Comparison of ENCODE assay signal across 2 cellular contexts in genomic region chr19:11379269-11379845, GRCh38.
TF ChIP-seq lines count a peak whose summit lies in the region.

No MANE protein-coding gene starts in this region.

TF ChIP-seq in Ishikawa, 13 proteins besides CTCF, POLR2A, EP300 and RAD21:
- TF ChIP-seq TEAD4 (IDR thresholded peaks at IDR 0.05), result peak; percentile 54
- 0 out of 2 replicates have a peak, but pooled peaks have one; percentile 29 for TF ChIP-seq MAX (IDR thresholded peaks at IDR 0.05)

TF ChIP-seq in K562, 482 proteins besides CTCF, POLR2A, EP300 and RAD21:
- TF ChIP-seq CBFA2T3 (IDR thresholded peaks at IDR 0.05) (peak; percentile 58; the same call in 1 of the 2 replicates), PKNOX1 (IDR thresholded peaks at IDR 0.05) (0 out of 2 replicates have a peak, but pooled peaks have one; percentile 29), TAL1 (IDR thresholded peaks at IDR 0.05) (peak; percentile 27; the same call in 1 of the 2 replicates), ZNF384 (IDR thresholded peaks at IDR 0.05; ENCODE audit: low read depth, low read length) (peak; percentile 46; the same call in 1 of the 2 replicates), ARID1B (IDR thresholded peaks at IDR 0.05) (0 out of 2 replicates have a peak, but pooled peaks have one; percentile 22), CBFA2T2 (conservative IDR thresholded peaks at IDR 0.05) (peak; percentile 15; the same call in 1 of the 2 replicates), MNT (conservative IDR thresholded peaks at IDR 0.05) (0 out of 4 replicates have a peak, but pooled peaks of 1 of the 2 experiments have one; percentile 18), KDM1A (IDR thresholded peaks at IDR 0.05) (peak; percentile 46 to 58)
